2 cellular contexts compared by ENCODE assay signal in the genomic region with DNA sequence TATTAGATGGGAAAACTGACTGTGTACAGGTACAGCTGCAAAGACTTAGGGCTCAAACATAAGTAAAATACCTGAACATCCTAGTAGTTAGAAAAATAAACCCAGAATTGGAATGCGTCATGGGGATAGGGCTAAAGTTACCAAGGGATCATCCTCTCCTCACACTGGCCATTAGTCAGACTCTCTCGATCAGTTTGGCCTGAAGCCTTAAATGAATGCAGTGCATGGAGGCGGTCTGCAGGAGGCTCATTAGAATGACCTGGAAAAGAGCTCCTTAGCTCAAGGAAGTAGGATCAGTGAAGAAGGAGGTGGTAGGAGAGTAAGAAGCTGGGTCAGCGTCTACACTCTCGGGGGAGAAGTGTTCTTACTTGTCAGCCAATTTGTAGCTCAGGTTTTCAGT.
TF ChIP-seq lines count a peak whose summit lies in the region.

No MANE protein-coding gene starts in this region.

TF ChIP-seq in A549, 52 proteins besides CTCF, POLR2A, EP300 and RAD21:
- TF ChIP-seq ZSCAN20 (CRISPR knock-in tag; IDR thresholded peaks at IDR 0.05) (no peak), ESRRA (IDR thresholded peaks at IDR 0.05; ENCODE audit: borderline replicate concordance, low read length) (no peak), ZC3H11A (IDR thresholded peaks at IDR 0.05) (no peak), FOSB (CRISPR knock-in tag; IDR thresholded peaks at IDR 0.05) (no peak), KDM1A (IDR thresholded peaks at IDR 0.05; ENCODE audit: low read depth) (no peak), MYC (IDR thresholded peaks at IDR 0.05; ENCODE audit: borderline replicate concordance, low read length) (no peak), CHD2 (IDR thresholded peaks at IDR 0.05; ENCODE audit: low read length, partially characterized antibody) (no peak), EHF (CRISPR knock-in tag; IDR thresholded peaks at IDR 0.05) (no peak), TFCP2L1 (CRISPR knock-in tag; IDR thresholded peaks at IDR 0.05) (no peak), NPAS2 (CRISPR knock-in tag; IDR thresholded peaks at IDR 0.05; ENCODE audit: borderline replicate concordance) (no peak), SMC3 (IDR thresholded peaks at IDR 0.05) (no peak), ZFP36 (IDR thresholded peaks at IDR 0.05; ENCODE audit: borderline replicate concordance, partially characterized antibody) (no peak), CEBPB (IDR thresholded peaks at IDR 0.05) (no peak), RARB (CRISPR knock-in tag; IDR thresholded peaks at IDR 0.05) (no peak), HEYL (CRISPR knock-in tag; IDR thresholded peaks at IDR 0.05) (no peak), HOXA7 (CRISPR knock-in tag; IDR thresholded peaks at IDR 0.05) (no peak)
- TF ChIP-seq, protein P1, sequence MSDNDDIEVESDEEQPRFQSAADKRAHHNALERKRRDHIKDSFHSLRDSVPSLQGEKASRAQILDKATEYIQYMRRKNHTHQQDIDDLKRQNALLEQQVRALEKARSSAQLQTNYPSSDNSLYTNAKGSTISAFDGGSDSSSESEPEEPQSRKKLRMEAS (IDR thresholded peaks at IDR 0.05) = no peak
- TF ChIP-seq, protein P2, sequence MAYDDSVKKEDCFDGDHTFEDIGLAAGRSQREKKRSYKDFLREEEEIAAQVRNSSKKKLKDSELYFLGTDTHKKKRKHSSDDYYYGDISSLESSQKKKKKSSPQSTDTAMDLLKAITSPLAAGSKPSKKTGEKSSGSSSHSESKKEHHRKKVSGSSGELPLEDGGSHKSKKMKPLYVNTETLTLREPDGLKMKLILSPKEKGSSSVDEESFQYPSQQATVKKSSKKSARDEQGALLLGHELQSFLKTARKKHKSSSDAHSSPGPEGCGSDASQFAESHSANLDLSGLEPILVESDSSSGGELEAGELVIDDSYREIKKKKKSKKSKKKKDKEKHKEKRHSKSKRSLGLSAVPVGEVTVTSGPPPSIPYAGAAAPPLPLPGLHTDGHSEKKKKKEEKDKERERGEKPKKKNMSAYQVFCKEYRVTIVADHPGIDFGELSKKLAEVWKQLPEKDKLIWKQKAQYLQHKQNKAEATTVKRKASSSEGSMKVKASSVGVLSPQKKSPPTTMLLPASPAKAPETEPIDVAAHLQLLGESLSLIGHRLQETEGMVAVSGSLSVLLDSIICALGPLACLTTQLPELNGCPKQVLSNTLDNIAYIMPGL (CRISPR knock-in tag; IDR thresholded peaks at IDR 0.05; ENCODE audit: borderline replicate concordance) = no peak
- TF ChIP-seq, protein P3, sequence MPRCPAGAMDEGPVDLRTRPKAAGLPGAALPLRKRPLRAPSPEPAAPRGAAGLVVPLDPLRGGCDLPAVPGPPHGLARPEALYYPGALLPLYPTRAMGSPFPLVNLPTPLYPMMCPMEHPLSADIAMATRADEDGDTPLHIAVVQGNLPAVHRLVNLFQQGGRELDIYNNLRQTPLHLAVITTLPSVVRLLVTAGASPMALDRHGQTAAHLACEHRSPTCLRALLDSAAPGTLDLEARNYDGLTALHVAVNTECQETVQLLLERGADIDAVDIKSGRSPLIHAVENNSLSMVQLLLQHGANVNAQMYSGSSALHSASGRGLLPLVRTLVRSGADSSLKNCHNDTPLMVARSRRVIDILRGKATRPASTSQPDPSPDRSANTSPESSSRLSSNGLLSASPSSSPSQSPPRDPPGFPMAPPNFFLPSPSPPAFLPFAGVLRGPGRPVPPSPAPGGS (IDR thresholded peaks at IDR 0.05) = no peak

TF ChIP-seq in K562, 482 proteins besides CTCF, POLR2A, EP300 and RAD21:
- no peak for TF ChIP-seq SIRT6 (IDR thresholded peaks at IDR 0.05; ENCODE audit: low read depth, low read length)
- TF ChIP-seq, protein P4, sequence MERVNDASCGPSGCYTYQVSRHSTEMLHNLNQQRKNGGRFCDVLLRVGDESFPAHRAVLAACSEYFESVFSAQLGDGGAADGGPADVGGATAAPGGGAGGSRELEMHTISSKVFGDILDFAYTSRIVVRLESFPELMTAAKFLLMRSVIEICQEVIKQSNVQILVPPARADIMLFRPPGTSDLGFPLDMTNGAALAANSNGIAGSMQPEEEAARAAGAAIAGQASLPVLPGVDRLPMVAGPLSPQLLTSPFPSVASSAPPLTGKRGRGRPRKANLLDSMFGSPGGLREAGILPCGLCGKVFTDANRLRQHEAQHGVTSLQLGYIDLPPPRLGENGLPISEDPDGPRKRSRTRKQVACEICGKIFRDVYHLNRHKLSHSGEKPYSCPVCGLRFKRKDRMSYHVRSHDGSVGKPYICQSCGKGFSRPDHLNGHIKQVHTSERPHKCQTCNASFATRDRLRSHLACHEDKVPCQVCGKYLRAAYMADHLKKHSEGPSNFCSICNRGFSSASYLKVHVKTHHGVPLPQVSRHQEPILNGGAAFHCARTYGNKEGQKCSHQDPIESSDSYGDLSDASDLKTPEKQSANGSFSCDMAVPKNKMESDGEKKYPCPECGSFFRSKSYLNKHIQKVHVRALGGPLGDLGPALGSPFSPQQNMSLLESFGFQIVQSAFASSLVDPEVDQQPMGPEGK (CRISPR knock-in tag; IDR thresholded peaks at IDR 0.05; ENCODE audit: borderline replicate concordance) = no peak
- TF ChIP-seq NONO (IDR thresholded peaks at IDR 0.05; ENCODE audit: low read depth in 2 of 2, low read length in 1 of 2) = no peak
- TF ChIP-seq, protein P5, sequence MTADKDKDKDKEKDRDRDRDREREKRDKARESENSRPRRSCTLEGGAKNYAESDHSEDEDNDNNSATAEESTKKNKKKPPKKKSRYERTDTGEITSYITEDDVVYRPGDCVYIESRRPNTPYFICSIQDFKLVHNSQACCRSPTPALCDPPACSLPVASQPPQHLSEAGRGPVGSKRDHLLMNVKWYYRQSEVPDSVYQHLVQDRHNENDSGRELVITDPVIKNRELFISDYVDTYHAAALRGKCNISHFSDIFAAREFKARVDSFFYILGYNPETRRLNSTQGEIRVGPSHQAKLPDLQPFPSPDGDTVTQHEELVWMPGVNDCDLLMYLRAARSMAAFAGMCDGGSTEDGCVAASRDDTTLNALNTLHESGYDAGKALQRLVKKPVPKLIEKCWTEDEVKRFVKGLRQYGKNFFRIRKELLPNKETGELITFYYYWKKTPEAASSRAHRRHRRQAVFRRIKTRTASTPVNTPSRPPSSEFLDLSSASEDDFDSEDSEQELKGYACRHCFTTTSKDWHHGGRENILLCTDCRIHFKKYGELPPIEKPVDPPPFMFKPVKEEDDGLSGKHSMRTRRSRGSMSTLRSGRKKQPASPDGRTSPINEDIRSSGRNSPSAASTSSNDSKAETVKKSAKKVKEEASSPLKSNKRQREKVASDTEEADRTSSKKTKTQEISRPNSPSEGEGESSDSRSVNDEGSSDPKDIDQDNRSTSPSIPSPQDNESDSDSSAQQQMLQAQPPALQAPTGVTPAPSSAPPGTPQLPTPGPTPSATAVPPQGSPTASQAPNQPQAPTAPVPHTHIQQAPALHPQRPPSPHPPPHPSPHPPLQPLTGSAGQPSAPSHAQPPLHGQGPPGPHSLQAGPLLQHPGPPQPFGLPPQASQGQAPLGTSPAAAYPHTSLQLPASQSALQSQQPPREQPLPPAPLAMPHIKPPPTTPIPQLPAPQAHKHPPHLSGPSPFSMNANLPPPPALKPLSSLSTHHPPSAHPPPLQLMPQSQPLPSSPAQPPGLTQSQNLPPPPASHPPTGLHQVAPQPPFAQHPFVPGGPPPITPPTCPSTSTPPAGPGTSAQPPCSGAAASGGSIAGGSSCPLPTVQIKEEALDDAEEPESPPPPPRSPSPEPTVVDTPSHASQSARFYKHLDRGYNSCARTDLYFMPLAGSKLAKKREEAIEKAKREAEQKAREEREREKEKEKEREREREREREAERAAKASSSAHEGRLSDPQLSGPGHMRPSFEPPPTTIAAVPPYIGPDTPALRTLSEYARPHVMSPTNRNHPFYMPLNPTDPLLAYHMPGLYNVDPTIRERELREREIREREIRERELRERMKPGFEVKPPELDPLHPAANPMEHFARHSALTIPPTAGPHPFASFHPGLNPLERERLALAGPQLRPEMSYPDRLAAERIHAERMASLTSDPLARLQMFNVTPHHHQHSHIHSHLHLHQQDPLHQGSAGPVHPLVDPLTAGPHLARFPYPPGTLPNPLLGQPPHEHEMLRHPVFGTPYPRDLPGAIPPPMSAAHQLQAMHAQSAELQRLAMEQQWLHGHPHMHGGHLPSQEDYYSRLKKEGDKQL (CRISPR knock-in tag; IDR thresholded peaks at IDR 0.05; ENCODE audit: borderline replicate concordance) = no peak
